Comparison of ENCODE assay signal across 8 cellular contexts in the genomic region with DNA sequence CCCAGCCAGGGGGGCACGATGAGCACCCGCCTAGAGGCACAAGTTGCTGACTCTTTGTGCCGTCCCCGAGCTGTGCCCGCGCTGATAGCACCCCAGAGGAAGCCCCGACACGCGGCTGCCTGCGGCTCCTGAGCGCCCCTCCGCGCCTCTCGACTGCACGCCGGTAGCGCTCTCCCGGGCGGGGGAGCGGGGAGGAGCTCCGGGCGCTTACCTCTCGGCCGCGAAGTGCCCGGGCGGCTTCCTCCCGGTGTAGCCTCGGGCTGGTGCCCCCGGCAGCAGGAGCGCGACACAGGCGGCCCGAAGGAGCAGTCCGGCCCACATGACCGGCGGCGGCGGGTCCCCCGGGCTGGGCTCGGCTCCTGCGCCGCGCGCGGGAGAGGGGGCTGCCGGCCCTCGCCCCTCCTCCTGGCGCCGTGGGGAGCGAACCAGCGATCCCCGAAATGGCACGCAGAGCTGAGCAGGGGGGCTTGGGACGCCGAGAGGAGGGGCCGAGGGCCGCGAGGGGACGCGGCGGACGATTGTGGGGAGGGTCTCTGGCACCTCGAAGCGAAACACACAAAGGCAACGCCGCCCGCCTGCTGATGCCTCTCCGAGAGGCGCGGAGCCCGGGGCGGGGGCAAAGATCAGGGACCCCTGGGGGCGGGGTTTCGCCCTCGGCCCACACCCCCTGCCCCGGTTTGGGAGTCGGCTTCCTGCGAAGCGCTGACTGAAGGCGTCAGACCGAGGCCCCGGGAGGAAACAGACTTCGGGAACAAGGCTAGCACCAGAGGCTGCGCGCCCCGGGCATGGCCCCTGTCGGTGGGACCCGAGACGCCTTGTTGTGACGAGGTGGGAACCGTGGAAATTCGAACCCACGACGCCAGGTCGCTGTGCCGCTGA. TPM values are rescaled to one million over a fixed set of nuclear protein-coding genes. Genes with fewer than 3 reads are reported as not detected.
DNase-seq lines count a peak whose midpoint lies in the region; ATAC-seq and TF ChIP-seq lines count a peak whose summit lies in the region.

A gene with protein sequence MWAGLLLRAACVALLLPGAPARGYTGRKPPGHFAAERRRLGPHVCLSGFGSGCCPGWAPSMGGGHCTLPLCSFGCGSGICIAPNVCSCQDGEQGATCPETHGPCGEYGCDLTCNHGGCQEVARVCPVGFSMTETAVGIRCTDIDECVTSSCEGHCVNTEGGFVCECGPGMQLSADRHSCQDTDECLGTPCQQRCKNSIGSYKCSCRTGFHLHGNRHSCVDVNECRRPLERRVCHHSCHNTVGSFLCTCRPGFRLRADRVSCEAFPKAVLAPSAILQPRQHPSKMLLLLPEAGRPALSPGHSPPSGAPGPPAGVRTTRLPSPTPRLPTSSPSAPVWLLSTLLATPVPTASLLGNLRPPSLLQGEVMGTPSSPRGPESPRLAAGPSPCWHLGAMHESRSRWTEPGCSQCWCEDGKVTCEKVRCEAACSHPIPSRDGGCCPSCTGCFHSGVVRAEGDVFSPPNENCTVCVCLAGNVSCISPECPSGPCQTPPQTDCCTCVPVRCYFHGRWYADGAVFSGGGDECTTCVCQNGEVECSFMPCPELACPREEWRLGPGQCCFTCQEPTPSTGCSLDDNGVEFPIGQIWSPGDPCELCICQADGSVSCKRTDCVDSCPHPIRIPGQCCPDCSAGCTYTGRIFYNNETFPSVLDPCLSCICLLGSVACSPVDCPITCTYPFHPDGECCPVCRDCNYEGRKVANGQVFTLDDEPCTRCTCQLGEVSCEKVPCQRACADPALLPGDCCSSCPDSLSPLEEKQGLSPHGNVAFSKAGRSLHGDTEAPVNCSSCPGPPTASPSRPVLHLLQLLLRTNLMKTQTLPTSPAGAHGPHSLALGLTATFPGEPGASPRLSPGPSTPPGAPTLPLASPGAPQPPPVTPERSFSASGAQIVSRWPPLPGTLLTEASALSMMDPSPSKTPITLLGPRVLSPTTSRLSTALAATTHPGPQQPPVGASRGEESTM (minus strand): TSS at position 600 of the 879 bp plus-strand sequence. CDS start 279 bp downstream, at position 321.

- H3K27ac ChIP-seq in ACC112 (ENCODE audit: low read depth, low read length) (no peak within 1 kb of the TSS; the same call in 1 of the 2 replicates), endodermal cell (ENCODE audit: low read depth, low read length) (peak within 1 kb of the TSS; percentile 44), muscle layer of colon (ENCODE audit: low read depth, low read length) (peak within 1 kb of the TSS; percentile 48)

- H3K27ac Mint-ChIP-seq in endodermal cell = no peak within 1 kb of the TSS

- H3K9me3 Mint-ChIP-seq in endodermal cell = no peaks in the 10 kb centered on the region

- peaks cover 7% of the 10 kb centered on the region for H3K4me1 Mint-ChIP-seq in endodermal cell

- peaks cover 24% of the 10 kb centered on the region for H3K36me3 Mint-ChIP-seq in endodermal cell (ENCODE audit: low read depth)

- peaks cover 23% of the 10 kb centered on the region for H3K27me3 Mint-ChIP-seq in endodermal cell (ENCODE audit: insufficient read depth)

- DNase-seq in NCI-H510A (lab: John Stamatoyannopoulos, UW) = peak; percentile 68
- DNase-seq in activated CD8-positive, alpha-beta memory T cell treated with anti-CD3 and anti-CD28 coated beads for 24 hours = peak; percentile 82
- peak; percentile 91 for DNase-seq in endodermal cell
- peak in 5 of 6 experiments; percentile 24 to 59 (median 47) for DNase-seq in stimulated activated naive CD4-positive, alpha-beta T cell (lab: John Stamatoyannopoulos, UW)

- no peaks in the 10 kb centered on the region for H3K27me3 ChIP-seq in ACC112 (ENCODE audit: insufficient read depth, low read length)
- H3K27me3 ChIP-seq in endodermal cell (ENCODE audit: control insufficient read depth, insufficient read depth, low read length, poor library complexity, severe bottlenecking) = peaks cover 15% of the 10 kb centered on the region
- H3K27me3 ChIP-seq in muscle layer of colon (ENCODE audit: control insufficient read depth in 1 of 2, insufficient read depth in 2 of 2, low read length in 2 of 2) = peaks cover 0 to 22% of the 10 kb centered on the region in 2 donors

- peaks cover 32% of the 10 kb centered on the region for H3K4me1 ChIP-seq in ACC112 (ENCODE audit: control insufficient read depth, insufficient read depth, low read length, unreplicated experiment)
- no peaks in the 10 kb centered on the region for H3K4me1 ChIP-seq in endodermal cell (ENCODE audit: control insufficient read depth, insufficient read depth, low read length)
- peaks cover 23% of the 10 kb centered on the region for H3K4me1 ChIP-seq in muscle layer of colon (ENCODE audit: insufficient read depth, low read length)

- peak; percentile 52 for TF ChIP-seq CTCF in endodermal cell (conservative IDR thresholded peaks at IDR 0.05)

- H3K9me3 ChIP-seq in endodermal cell (ENCODE audit: control insufficient read depth, low read length) (no peaks in the 10 kb centered on the region), muscle layer of colon (ENCODE audit: low read length) (no peaks in the 10 kb centered on the region)

- H3K4me3 ChIP-seq in ACC112 (ENCODE audit: low read depth, low read length) (peak within 1 kb of the TSS; percentile 69), endodermal cell (ENCODE audit: low read length) (peak within 1 kb of the TSS; percentile 83), muscle layer of colon (ENCODE audit: low read depth in 1 of 2, low read length in 2 of 2) (peak within 1 kb of the TSS; percentile 55 to 63)

- ATAC-seq in GM18517 (IDR thresholded peaks at IDR 0.05; ENCODE audit: unreplicated experiment) (peak; percentile 60), HG03097 (IDR thresholded peaks at IDR 0.05; ENCODE audit: low FRiP score, unreplicated experiment) (peak; percentile 77)

- no peaks in the 10 kb centered on the region for H3K79me2 ChIP-seq in ACC112 (ENCODE audit: control insufficient read depth, insufficient read depth, low read length, unreplicated experiment)

- peak within 1 kb of the TSS; percentile 63 for H3K4me3 Mint-ChIP-seq in endodermal cell

- H2AFZ ChIP-seq in ACC112 (ENCODE audit: low read length, unreplicated experiment) = no peak within 1 kb of the TSS

- 2 to 5% methylated on average over 28 to 97 of the region's 97 CpGs for WGBS in endodermal cell (ENCODE audit: insufficient coverage in 1 of 2, insufficient read length in 1 of 2), 2 experiments

- H3K9ac ChIP-seq in endodermal cell (ENCODE audit: extremely low read depth, low read length, poor library complexity, severe bottlenecking) = peak within 1 kb of the TSS; percentile 47
- no peak within 1 kb of the TSS for H3K9ac ChIP-seq in muscle layer of colon (ENCODE audit: low read length)

- H3K36me3 ChIP-seq in ACC112 (ENCODE audit: insufficient read depth, low read length) (peaks cover 8% of the 10 kb centered on the region; the same call in 1 of the 2 replicates), endodermal cell (ENCODE audit: control insufficient read depth, insufficient read depth, low read length) (peaks cover 27% of the 10 kb centered on the region), muscle layer of colon (ENCODE audit: insufficient read depth, low read length) (peaks cover 15% of the 10 kb centered on the region)

RNA-seq across cellular contexts. Expression of the gene that starts here (rescaled TPM):
- total RNA-seq in endodermal cell = 10 to 100 TPM in 1 of 2 donors, 1 to 10 TPM in 1; 7.2 to 13.3 TPM
- 10.2 TPM for polyA plus RNA-seq in endodermal cell (2013, experiment 1 of 2)
- polyA plus RNA-seq in endodermal cell (2013, experiment 2 of 2) = 8.3 TPM
